Comparison of ENCODE assay signal across 14 cellular contexts in genomic region chr3:131217296-131217741, GRCh38.
DNase-seq lines count a peak whose midpoint lies in the region; ATAC-seq, FAIRE-seq and TF ChIP-seq lines count a peak whose summit lies in the region.
"Had no signal": no experiment of that assay in that cellular context is flagged by ENCODE, and none has a peak within 500 bp of the region (broad histone marks: within the 10 kb centered on the region; RNA-seq: fewer than 3 reads in every experiment).

No MANE protein-coding gene starts in this region.

- H3K27me3 ChIP-seq in astrocyte (ENCODE audit: insufficient read depth, low read length): no peaks in the 10 kb centered on the region

- peak overlapping the region; percentile 30 for H3K4me3 Mint-ChIP-seq in astrocyte (ENCODE audit: unreplicated experiment)
- H3K4me3 Mint-ChIP-seq: activated CD4-positive, alpha-beta memory T cell treated with anti-CD3 and anti-CD28 coated beads for 36 hours; activated naive CD8-positive, alpha-beta T cell; CD4-positive, alpha-beta memory T cell; immature natural killer cell had no signal

- peak overlapping the region; percentile 81 for H3K4me2 ChIP-seq in astrocyte (ENCODE audit: low read length)

- no peaks in the 10 kb centered on the region for H3K9me3 ChIP-seq in astrocyte (ENCODE audit: insufficient read depth, low read depth, low read length)

- H4K20me1 ChIP-seq in astrocyte (ENCODE audit: insufficient read depth, low read length): no peaks in the 10 kb centered on the region

- no peaks in the 10 kb centered on the region for H3K79me2 ChIP-seq in astrocyte (ENCODE audit: insufficient read depth, low read length)

- H3K36me3 Mint-ChIP-seq in astrocyte (ENCODE audit: low read depth, unreplicated experiment): peaks cover 6% of the 10 kb centered on the region
- H3K36me3 Mint-ChIP-seq: activated CD4-positive, alpha-beta memory T cell treated with anti-CD3 and anti-CD28 coated beads for 36 hours; immature natural killer cell had no signal

- ATAC-seq in GM21381 (IDR thresholded peaks at IDR 0.05; ENCODE audit: unreplicated experiment) (no peak), left lobe of liver (no peak), GM21447 (IDR thresholded peaks at IDR 0.05; ENCODE audit: unreplicated experiment) (no peak)

- H3K9ac ChIP-seq in astrocyte (ENCODE audit: low read length): peak overlapping the region; percentile 72

- peak overlapping the region; percentile 90 for H3K27ac ChIP-seq in astrocyte (ENCODE audit: low read depth, low read length)
- H3K27ac ChIP-seq: HL-60 had no signal

- H3K27ac Mint-ChIP-seq in astrocyte (ENCODE audit: unreplicated experiment): peak overlapping the region; percentile 94
- H3K27ac Mint-ChIP-seq: activated CD4-positive, alpha-beta memory T cell treated with anti-CD3 and anti-CD28 coated beads for 36 hours; activated naive CD8-positive, alpha-beta T cell; CD4-positive, alpha-beta memory T cell; immature natural killer cell had no signal

- peak; percentile 86 for DNase-seq in Daoy (ENCODE audit: low read depth)
- DNase-seq in NCI-H146 treated with DMSO at 0.1 percent for 48 hours (lab: John Stamatoyannopoulos, UW; ENCODE audit: unreplicated experiment): peak; percentile 46
- DNase-seq in astrocyte (ENCODE audit: low read depth): no peak
- peak; percentile 52 for DNase-seq in kidney tubule cell (ENCODE audit: low spot score)
- DNase-seq in cerebellar cortex (ENCODE audit: low spot score): no peak
- DNase-seq in left lobe of liver (ENCODE audit: low spot score): no peak
- DNase-seq: activated CD4-positive, alpha-beta memory T cell treated with anti-CD3 and anti-CD28 coated beads for 36 hours; CD4-positive, alpha-beta memory T cell; immature natural killer cell; NCI-H2081 had no signal

- peak overlapping the region; percentile 48 for H3K4me3 ChIP-seq in astrocyte (ENCODE audit: insufficient read depth, low read depth, low read length)

- no peaks in the 10 kb centered on the region for H3K27me3 Mint-ChIP-seq in astrocyte (ENCODE audit: low read depth, unreplicated experiment)
- H3K27me3 Mint-ChIP-seq: activated CD4-positive, alpha-beta memory T cell treated with anti-CD3 and anti-CD28 coated beads for 36 hours; activated naive CD8-positive, alpha-beta T cell had no signal

- peaks cover 2% of the 10 kb centered on the region for H3K9me3 Mint-ChIP-seq in astrocyte (ENCODE audit: unreplicated experiment)
- H3K9me3 Mint-ChIP-seq: activated CD4-positive, alpha-beta memory T cell treated with anti-CD3 and anti-CD28 coated beads for 36 hours had no signal

- FAIRE-seq in astrocyte (lab: Jason Lieb, UNC): no peak

- peak overlapping the region; percentile 65 for H2AFZ ChIP-seq in astrocyte (ENCODE audit: low read depth, low read length)

- peaks cover 46% of the 10 kb centered on the region for H3K4me1 Mint-ChIP-seq in astrocyte (ENCODE audit: low read depth, unreplicated experiment)
- H3K4me1 Mint-ChIP-seq: CD4-positive, alpha-beta memory T cell had no signal

- no peaks in the 10 kb centered on the region for H3K36me3 ChIP-seq in astrocyte (ENCODE audit: insufficient read depth, low read length)

- peaks cover 42% of the 10 kb centered on the region for H3K4me1 ChIP-seq in astrocyte (ENCODE audit: insufficient read depth, low read length)

- no peak for TF ChIP-seq CTCF in astrocyte (IDR thresholded peaks at IDR 0.05; ENCODE audit: insufficient read depth, low read depth, low read length)

Comparison
In these comparisons a context has a peak if more than half of its experiments do, and no peak if none do; other contexts are left out.
1. DNase-seq: peak in Daoy (single experiment), NCI-H146 treated with DMSO at 0.1 percent for 48 hours (single experiment) and kidney tubule cell (single experiment); none in astrocyte (single experiment), cerebellar cortex (single experiment) and left lobe of liver (single experiment).